In genomic region chr7:116211913-116212596, GRCh38 we compare ENCODE assay signal across 8 cellular contexts. TPM values are rescaled to one million over a fixed set of nuclear protein-coding genes. Genes with fewer than 3 reads are reported as not detected.
DNase-seq lines count a peak whose midpoint lies in the region; ATAC-seq and TF ChIP-seq lines count a peak whose summit lies in the region.

No MANE protein-coding gene starts in this region.

- H3K27me3 ChIP-seq in right cardiac atrium (ENCODE audit: control insufficient read depth, insufficient read depth), result no peaks in the 10 kb centered on the region

- TF ChIP-seq CTCF in HFF-Myc (IDR thresholded peaks at IDR 0.05; ENCODE audit: low read depth, low read length, missing control alignments), result no peak
- no peak for TF ChIP-seq CTCF in VCaP (conservative IDR thresholded peaks at IDR 0.05)

- intact Hi-C loops in right cardiac atrium (cut with DNase I), result no loop called here

- peak overlapping the region; percentile 69 for H3K4me3 ChIP-seq in HFF-Myc (replicated peaks; ENCODE audit: low read depth, low read length)
- H3K4me3 ChIP-seq in right cardiac atrium (ENCODE audit: low read length), result peak overlapping the region; percentile 74

- ATAC-seq in right cardiac atrium, result no peak
- no peak for ATAC-seq in stimulated activated effector memory CD8-positive, alpha-beta T cell treated with anti-CD3 and anti-CD28 coated beads, Interleukin-12 subunit alpha, Interleukin-12 subunit beta, amount 100 ng/mL, for 72 hours

- no peaks in the 10 kb centered on the region for H3K9me3 ChIP-seq in right cardiac atrium (ENCODE audit: control insufficient read depth, low read length)

- 74% methylated on average over 7 of the region's 7 CpGs for WGBS in right cardiac atrium

- peaks cover 42% of the 10 kb centered on the region for H3K4me1 Mint-ChIP-seq in stimulated activated effector memory CD8-positive, alpha-beta T cell treated with anti-CD3 and anti-CD28 coated beads, Interleukin-12 subunit alpha, Interleukin-12 subunit beta, amount 100 ng/mL, for 72 hours

- DNase-seq in HFF-Myc (ENCODE audit: extremely low read depth, low read depth) (no peak), right cardiac atrium (no peak), NCI-H2029 treated with DMSO at 0.1 percent for 48 hours (lab: John Stamatoyannopoulos, UW) (no peak), NCI-H1092 treated with DMSO at 0.1 percent for 48 hours (lab: John Stamatoyannopoulos, UW) (no peak), NOMO-1 treated with dmso at 0.1 percent for 144 hours (lab: John Stamatoyannopoulos, UW; ENCODE audit: unreplicated experiment) (no peak), anterior cingulate cortex (lab: John Stamatoyannopoulos, UW) (no peak)
- DNase-seq in stimulated activated effector memory CD8-positive, alpha-beta T cell treated with anti-CD3 and anti-CD28 coated beads, Interleukin-12 subunit alpha, Interleukin-12 subunit beta, amount 100 ng/mL, for 72 hours (ENCODE audit: low spot score in 2 of 2), result no peak

- peaks cover 2% of the 10 kb centered on the region for H3K4me1 ChIP-seq in right cardiac atrium (ENCODE audit: control insufficient read depth, insufficient read depth, low read length)

- peak overlapping the region; percentile 90 for H3K4me3 Mint-ChIP-seq in stimulated activated effector memory CD8-positive, alpha-beta T cell treated with anti-CD3 and anti-CD28 coated beads, Interleukin-12 subunit alpha, Interleukin-12 subunit beta, amount 100 ng/mL, for 72 hours

- H3K27ac Mint-ChIP-seq in stimulated activated effector memory CD8-positive, alpha-beta T cell treated with anti-CD3 and anti-CD28 coated beads, Interleukin-12 subunit alpha, Interleukin-12 subunit beta, amount 100 ng/mL, for 72 hours, result peak overlapping the region; percentile 97

- peaks cover 7% of the 10 kb centered on the region for H3K36me3 Mint-ChIP-seq in stimulated activated effector memory CD8-positive, alpha-beta T cell treated with anti-CD3 and anti-CD28 coated beads, Interleukin-12 subunit alpha, Interleukin-12 subunit beta, amount 100 ng/mL, for 72 hours

- H3K9me3 Mint-ChIP-seq in stimulated activated effector memory CD8-positive, alpha-beta T cell treated with anti-CD3 and anti-CD28 coated beads, Interleukin-12 subunit alpha, Interleukin-12 subunit beta, amount 100 ng/mL, for 72 hours, result no peaks in the 10 kb centered on the region

- H3K27ac ChIP-seq in VCaP, result peak overlapping the region; percentile 77; the same call in 1 of the 2 replicates
- no peak overlapping the region for H3K27ac ChIP-seq in right cardiac atrium (ENCODE audit: low read length)

RNA-seq across cellular contexts. Expression of gene TES, which starts 1.7 kb away (rescaled TPM):
- 10 to 100 TPM; 13.9 to 21.2 (median 17.9) TPM for total RNA-seq in right cardiac atrium
- polyA plus RNA-seq in right cardiac atrium, result 13.9 TPM
